15 cellular contexts compared by ENCODE assay signal in the genomic region with DNA sequence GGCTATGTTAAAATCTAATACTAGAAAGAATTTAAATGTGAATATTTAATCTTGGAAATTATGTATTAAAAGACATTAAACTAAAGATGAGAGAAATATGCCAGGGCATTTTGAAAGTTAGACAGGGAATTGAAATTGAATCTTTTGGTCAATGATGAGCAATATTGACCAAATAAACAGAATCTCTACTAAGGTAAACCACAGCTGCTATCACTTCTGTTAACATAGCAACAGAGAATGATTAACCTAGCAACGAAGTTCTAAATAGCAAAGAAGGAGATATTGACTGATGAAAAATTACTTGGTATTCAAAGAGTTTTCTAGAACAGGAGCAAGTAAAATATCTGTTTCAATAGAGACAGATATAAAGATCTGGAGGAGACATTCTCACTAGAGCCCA. TPM values are rescaled to one million over a fixed set of nuclear protein-coding genes. Genes with fewer than 3 reads are reported as not detected.
DNase-seq lines count a peak whose midpoint lies in the region; ATAC-seq, FAIRE-seq and TF ChIP-seq lines count a peak whose summit lies in the region.
"Had no signal": no experiment of that assay in that cellular context is flagged by ENCODE, and none has a peak within 500 bp of the region (broad histone marks: within the 10 kb centered on the region; RNA-seq: fewer than 3 reads in every experiment).

No MANE protein-coding gene starts in this region.

- no peak for DNase-seq in A549 (ENCODE audit: low read depth in 1 of 2, low spot score in 1 of 2)
- no peak for DNase-seq in mesothelial cell of epicardium (ENCODE audit: low spot score in 2 of 2, unreplicated experiment in 2 of 2)
- DNase-seq in stimulated activated naive CD4-positive, alpha-beta T cell treated with Interleukin-2 at 50 U/mL for 16 hours (lab: John Stamatoyannopoulos, UW) = no peak
- DNase-seq in activated T-cell treated with anti-CD3 and anti-CD28 coated beads for 4 hours = no peak
- DNase-seq: activated CD4-positive, alpha-beta memory T cell treated with anti-CD3 and anti-CD28 coated beads, Interleukin-2, amount 10 ng/mL, durations not matched to agents 7 days and 5 days; caudate nucleus; CD4-positive, CD25-positive, alpha-beta regulatory T cell; NCI-H2029; Peyer's patch had no signal

- peaks cover 6% of the 10 kb centered on the region; the same call in 1 of the 3 replicates for H3K4me1 ChIP-seq in A549
- H3K4me1 ChIP-seq: Peyer's patch had no signal

- CTCF ChIA-PET in A549 (lab: Yijun Ruan, JAX) = no interaction called here

- no peak overlapping the region for H3K4me3 Mint-ChIP-seq in mesothelial cell of epicardium
- H3K4me3 Mint-ChIP-seq: activated CD4-positive, alpha-beta memory T cell treated with anti-CD3 and anti-CD28 coated beads, Interleukin-2, amount 10 ng/mL, durations not matched to agents 7 days and 5 days; CD4-positive, CD25-positive, alpha-beta regulatory T cell had no signal

- TF ChIP-seq CTCF in A549 (IDR thresholded peaks at IDR 0.05) (no peak), mesothelial cell of epicardium (IDR thresholded peaks at IDR 0.05; ENCODE audit: unreplicated experiment) (no peak)

- no peak for TF ChIP-seq POLR2A in A549 (IDR thresholded peaks at IDR 0.05; ENCODE audit: low read length)

- no peaks in the 10 kb centered on the region for H3K27me3 Mint-ChIP-seq in mesothelial cell of epicardium (ENCODE audit: low read depth)
- H3K27me3 Mint-ChIP-seq: activated CD4-positive, alpha-beta memory T cell treated with anti-CD3 and anti-CD28 coated beads, Interleukin-2, amount 10 ng/mL, durations not matched to agents 7 days and 5 days; CD4-positive, CD25-positive, alpha-beta regulatory T cell had no signal

- H3K9me3 Mint-ChIP-seq in mesothelial cell of epicardium = peaks cover 2% of the 10 kb centered on the region
- H3K9me3 Mint-ChIP-seq: activated CD4-positive, alpha-beta memory T cell treated with anti-CD3 and anti-CD28 coated beads, Interleukin-2, amount 10 ng/mL, durations not matched to agents 7 days and 5 days had no signal

- POLR2A ChIA-PET in A549 (lab: Yijun Ruan, JAX) = no interaction called here

- FAIRE-seq in A549 (lab: Jason Lieb, UNC) = no peak

- no peaks in the 10 kb centered on the region for H3K9me3 ChIP-seq in A549
- H3K9me3 ChIP-seq: Peyer's patch had no signal

- WGBS in A549 (ENCODE audit: missing lambda C conversion rate) = 13% methylated on average over 1 of the region's 1 CpG

- ATAC-seq in A549 = no peak
- peak; percentile 50 for ATAC-seq in GM19351 (IDR thresholded peaks at IDR 0.05; ENCODE audit: unreplicated experiment)
- ATAC-seq in HG02763 (IDR thresholded peaks at IDR 0.05; ENCODE audit: unreplicated experiment) = peak; percentile 55
- peak; percentile 88 for ATAC-seq in HG03342 (IDR thresholded peaks at IDR 0.05; ENCODE audit: unreplicated experiment)
- no peak for ATAC-seq in GM18502 (IDR thresholded peaks at IDR 0.05; ENCODE audit: poor library complexity, unreplicated experiment)

- TF ChIP-seq EP300 in A549 (IDR thresholded peaks at IDR 0.05) = no peak

- no peaks in the 10 kb centered on the region for H3K36me3 Mint-ChIP-seq in mesothelial cell of epicardium
- H3K36me3 Mint-ChIP-seq: CD4-positive, CD25-positive, alpha-beta regulatory T cell had no signal

- peak overlapping the region; percentile 29; the same call in 2 of the 3 replicates for H3K4me2 ChIP-seq in A549
- H3K4me2 ChIP-seq: smooth muscle cell had no signal

- TF ChIP-seq RAD21 in A549 (conservative IDR thresholded peaks at IDR 0.05 in 1 of 2, IDR thresholded peaks at IDR 0.05 in 1 of 2) = no peak

- H3K4me1 Mint-ChIP-seq in mesothelial cell of epicardium = peaks cover 7% of the 10 kb centered on the region
- H3K4me1 Mint-ChIP-seq: activated CD4-positive, alpha-beta memory T cell treated with anti-CD3 and anti-CD28 coated beads, Interleukin-2, amount 10 ng/mL, durations not matched to agents 7 days and 5 days; CD4-positive, CD25-positive, alpha-beta regulatory T cell had no signal

- no peak overlapping the region for H3K27ac ChIP-seq in A549
- H3K27ac ChIP-seq: 22Rv1, Peyer's patch had no signal

- H3K4me3 ChIP-seq in A549 = no peak overlapping the region
- H3K4me3 ChIP-seq: Peyer's patch, smooth muscle cell had no signal

- H3K27ac Mint-ChIP-seq in mesothelial cell of epicardium = no peak overlapping the region
- H3K27ac Mint-ChIP-seq: activated CD4-positive, alpha-beta memory T cell treated with anti-CD3 and anti-CD28 coated beads, Interleukin-2, amount 10 ng/mL, durations not matched to agents 7 days and 5 days; CD4-positive, CD25-positive, alpha-beta regulatory T cell had no signal

TF ChIP-seq in A549, 52 proteins besides CTCF, POLR2A, EP300 and RAD21:
- TF ChIP-seq TFCP2L1 (CRISPR knock-in tag; IDR thresholded peaks at IDR 0.05) (no peak), PHF8 (IDR thresholded peaks at IDR 0.05; ENCODE audit: borderline replicate concordance, low read depth) (no peak), RFX5 (IDR thresholded peaks at IDR 0.05) (no peak), CHD4 (IDR thresholded peaks at IDR 0.05; ENCODE audit: borderline replicate concordance) (no peak), ZSCAN20 (CRISPR knock-in tag; IDR thresholded peaks at IDR 0.05) (no peak), ELK1 (IDR thresholded peaks at IDR 0.05; ENCODE audit: low read depth, low read length) (no peak), ZC3H11A (IDR thresholded peaks at IDR 0.05) (no peak), MAFK (IDR thresholded peaks at IDR 0.05; ENCODE audit: partially characterized antibody) (no peak), JUNB (IDR thresholded peaks at IDR 0.05) (no peak), MAZ (IDR thresholded peaks at IDR 0.05; ENCODE audit: borderline replicate concordance, low read depth, low read length) (no peak), ZNF302 (CRISPR knock-in tag; IDR thresholded peaks at IDR 0.05) (no peak), BCL3 (IDR thresholded peaks at IDR 0.05) (no peak), EHF (CRISPR knock-in tag; IDR thresholded peaks at IDR 0.05) (no peak), CBX2 (IDR thresholded peaks at IDR 0.05; ENCODE audit: borderline replicate concordance, low read depth) (no peak), HEYL (CRISPR knock-in tag; IDR thresholded peaks at IDR 0.05) (no peak), HDAC2 (IDR thresholded peaks at IDR 0.05) (no peak), CBX8 (IDR thresholded peaks at IDR 0.05) (no peak)

RNA-seq across cellular contexts. Expression of gene RSPO3, which starts 45.2 kb away (rescaled TPM):
- 32.4 and 48.9 TPM in 2 replicates for polyA plus RNA-seq in A549 (2011; rRNA removed)
- polyA plus RNA-seq in A549 (2012; cell fraction: cytosol; rRNA removed) = 12.8 and 15.7 TPM in 2 replicates
- 6.7 and 9.7 TPM in 2 replicates for polyA plus RNA-seq in A549 (2012; cell fraction: nucleus; rRNA removed)
- 119 to 128 TPM (median 120 TPM) in 3 replicates for polyA plus RNA-seq in A549 (2017; fragmentation: RNase III; extraction: RNeasy Plus Mini Kit Qiagen cat#74134 plus additional on column Dnase treatment)
- polyA minus RNA-seq in A549 (2011; rRNA and poly(A)+ RNA removed) = 30.3 and 32.6 TPM in 2 replicates
- 26.3 to 31.1 TPM (median 30.1 TPM) in 3 replicates for total RNA-seq in mesothelial cell of epicardium
- total RNA-seq: activated CD4-positive, alpha-beta memory T cell treated with anti-CD3 and anti-CD28 coated beads, Interleukin-2, amount 10 ng/mL, durations not matched to agents 7 days and 5 days; CD4-positive, CD25-positive, alpha-beta regulatory T cell had no signal
- polyA plus RNA-seq: CD4-positive, CD25-positive, alpha-beta regulatory T cell had no signal

Comparison
In these comparisons a context has a peak if more than half of its experiments do, and no peak if none do; other contexts are left out.
1. ATAC-seq: peak in GM19351 (single experiment), HG02763 (single experiment) and HG03342 (single experiment); none in A549 (0 of 2) and GM18502 (single experiment).